In the genomic region with DNA sequence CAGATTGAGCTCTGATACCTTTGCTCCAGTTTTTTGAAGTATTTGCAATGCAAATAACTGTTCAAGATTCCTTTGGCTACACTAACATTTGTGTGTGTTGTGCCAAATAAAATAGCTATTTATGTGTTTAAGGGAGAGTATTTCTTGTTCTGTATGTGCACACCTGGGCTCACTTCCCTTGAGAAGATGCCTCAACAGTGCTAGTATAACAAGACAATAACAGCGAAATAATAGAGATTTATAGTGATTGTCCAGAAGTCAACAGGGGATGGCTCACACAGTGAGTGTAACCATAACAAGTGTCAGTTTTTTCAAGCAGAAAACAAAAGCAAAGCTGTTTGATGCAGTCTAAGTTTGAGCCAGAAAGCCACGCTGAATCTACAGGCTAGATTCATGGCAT, we compare ENCODE assay signal across 19 cellular contexts.
A peak's percentile ranks its signal among the peaks of the same experiment; 100 is the strongest.
DNase-seq lines count a peak whose midpoint lies in the region; ATAC-seq and TF ChIP-seq lines count a peak whose summit lies in the region.
"Had no signal": no experiment of that assay in that cellular context is flagged by ENCODE, and none has a peak within 500 bp of the region (broad histone marks: within the 10 kb centered on the region; RNA-seq: fewer than 3 reads in every experiment).

No MANE protein-coding gene starts in this region.

- H3K27me3 ChIP-seq in ectodermal cell (ENCODE audit: control insufficient read depth, insufficient read depth, low read length, poor library complexity, severe bottlenecking) (no peaks in the 10 kb centered on the region), right atrium auricular region (no peaks in the 10 kb centered on the region)
- H3K27me3 ChIP-seq: BLaER1 treated with 17β-estradiol and CSF1 and Interleukin-3, amounts not matched to agents 10 nM and 100 nM had no signal

- TF ChIP-seq CTCF in neural crest cell (conservative IDR thresholded peaks at IDR 0.05) (no peak), type B pancreatic cell (conservative IDR thresholded peaks at IDR 0.05) (no peak), right atrium auricular region (IDR thresholded peaks at IDR 0.05) (no peak)

- DNase-seq in Ammon's horn (ENCODE audit: low spot score): peak; percentile 44
- DNase-seq in NCI-H526 treated with DMSO at 0.1 percent for 48 hours (lab: John Stamatoyannopoulos, UW): peak; percentile 94
- DNase-seq in neural crest cell (ENCODE audit: low read depth, low spot score): no peak
- no peak for DNase-seq in type B pancreatic cell (ENCODE audit: extremely low spot score, unreplicated experiment)
- DNase-seq in T-helper 17 cell: no peak
- no peak for DNase-seq in activated effector memory CD4-positive, alpha-beta T cell treated with Interleukin-2 at 50 U/mL for 16 hours
- no peak for DNase-seq in right atrium auricular region (ENCODE audit: low spot score)
- DNase-seq: CD8-positive, alpha-beta memory T cell; DMS79 treated with DMSO at 0.1 percent for 48 hours; Kasumi-1; NCI-H1417; NCI-H187 treated with DMSO at 0.1 percent for 48 hours; NCI-H510A; SIG-M5 had no signal

- H3K27ac ChIP-seq in ectodermal cell (ENCODE audit: insufficient read depth, low read depth, low read length, poor library complexity, severe bottlenecking) (peak overlapping the region; percentile 36), right atrium auricular region (no peak overlapping the region)
- H3K27ac ChIP-seq: BLaER1 treated with 17β-estradiol and CSF1 and Interleukin-3, amounts not matched to agents 10 nM and 100 nM; HL-60 had no signal

- 83 to 86% methylated on average over 2 of the region's 2 CpGs for WGBS in ectodermal cell, 2 experiments

- H3K9me3 Mint-ChIP-seq in neural crest cell: peaks cover 5% of the 10 kb centered on the region
- H3K9me3 Mint-ChIP-seq in type B pancreatic cell: no peaks in the 10 kb centered on the region

- no peaks in the 10 kb centered on the region for H3K27me3 Mint-ChIP-seq in neural crest cell (ENCODE audit: low read depth)
- H3K27me3 Mint-ChIP-seq in type B pancreatic cell: no peaks in the 10 kb centered on the region
- H3K27me3 Mint-ChIP-seq in T-helper 17 cell: no peaks in the 10 kb centered on the region
- H3K27me3 Mint-ChIP-seq: CD8-positive, alpha-beta memory T cell; IgD-negative memory B cell had no signal

- H3K27ac Mint-ChIP-seq in neural crest cell (ENCODE audit: unreplicated experiment) (no peak overlapping the region), type B pancreatic cell (no peak overlapping the region), T-helper 17 cell (no peak overlapping the region)
- H3K27ac Mint-ChIP-seq: CD8-positive, alpha-beta memory T cell; IgD-negative memory B cell had no signal

- H3K9me3 ChIP-seq in ectodermal cell (ENCODE audit: control insufficient read depth, low read length): no peaks in the 10 kb centered on the region
- H3K9me3 ChIP-seq in T-helper 17 cell (ENCODE audit: control insufficient read depth, low read length, poor library complexity, severe bottlenecking): no peaks in the 10 kb centered on the region
- H3K9me3 ChIP-seq in right atrium auricular region: no peaks in the 10 kb centered on the region
- H3K9me3 ChIP-seq: BLaER1 treated with 17β-estradiol and CSF1 and Interleukin-3, amounts not matched to agents 10 nM and 100 nM had no signal

- ATAC-seq in T-helper 17 cell: no peak
- ATAC-seq: HCT116 had no signal

- H3K4me3 Mint-ChIP-seq in neural crest cell: peak overlapping the region; percentile 2
- no peak overlapping the region for H3K4me3 Mint-ChIP-seq in type B pancreatic cell
- H3K4me3 Mint-ChIP-seq in T-helper 17 cell: no peak overlapping the region
- H3K4me3 Mint-ChIP-seq: IgD-negative memory B cell had no signal

- H3K36me3 Mint-ChIP-seq in neural crest cell (ENCODE audit: low read depth) (no peaks in the 10 kb centered on the region), type B pancreatic cell (no peaks in the 10 kb centered on the region), T-helper 17 cell (ENCODE audit: low read depth) (no peaks in the 10 kb centered on the region)
- H3K36me3 Mint-ChIP-seq: CD8-positive, alpha-beta memory T cell had no signal

- H3K36me3 ChIP-seq in ectodermal cell (ENCODE audit: control insufficient read depth, insufficient read depth, low read length) (no peaks in the 10 kb centered on the region), right atrium auricular region (no peaks in the 10 kb centered on the region)
- H3K36me3 ChIP-seq: BLaER1 treated with 17β-estradiol and CSF1 and Interleukin-3, amounts not matched to agents 10 nM and 100 nM had no signal

- peaks cover 35% of the 10 kb centered on the region for H3K4me1 Mint-ChIP-seq in neural crest cell
- no peaks in the 10 kb centered on the region for H3K4me1 Mint-ChIP-seq in type B pancreatic cell (ENCODE audit: unreplicated experiment)
- no peaks in the 10 kb centered on the region for H3K4me1 Mint-ChIP-seq in T-helper 17 cell
- H3K4me1 Mint-ChIP-seq: CD8-positive, alpha-beta memory T cell; IgD-negative memory B cell had no signal

- H3K4me1 ChIP-seq in ectodermal cell (ENCODE audit: control insufficient read depth, insufficient read depth, low read length): peaks cover 26% of the 10 kb centered on the region
- H3K4me1 ChIP-seq in right atrium auricular region: peaks cover 0 to 4% of the 10 kb centered on the region in 2 donors
- H3K4me1 ChIP-seq: BLaER1 treated with 17β-estradiol and CSF1 and Interleukin-3, amounts not matched to agents 10 nM and 100 nM had no signal

- H3K4me3 ChIP-seq in ectodermal cell (ENCODE audit: insufficient read depth, low read depth, low read length) (no peak overlapping the region), right atrium auricular region (no peak overlapping the region)
- H3K4me3 ChIP-seq: BLaER1 treated with 17β-estradiol and CSF1 and Interleukin-3, amounts not matched to agents 10 nM and 100 nM had no signal

Comparison
In these comparisons a context has a peak if more than half of its experiments do, and no peak if none do; other contexts are left out.
1. DNase-seq: peak in Ammon's horn (single experiment) and NCI-H526 treated with DMSO at 0.1 percent for 48 hours (single experiment); none in neural crest cell (single experiment), type B pancreatic cell (single experiment), T-helper 17 cell (0 of 3), activated effector memory CD4-positive, alpha-beta T cell treated with Interleukin-2 at 50 U/mL for 16 hours (single experiment) and right atrium auricular region (single experiment).